In genomic region chr20:21344216-21344615, GRCh38 we compare ENCODE assay signal across 2 cellular contexts.
TF ChIP-seq lines count a peak whose summit lies in the region.

No MANE protein-coding gene starts in this region.

TF ChIP-seq in WTC11, 78 proteins besides CTCF, POLR2A, EP300 and RAD21 (continues in another document):
- TF ChIP-seq CBFB (CRISPR knock-in tag; IDR thresholded peaks at IDR 0.05; ENCODE audit: low read depth) = no peak
- TF ChIP-seq NFATC4 (CRISPR knock-in tag; IDR thresholded peaks at IDR 0.05) = no peak
- no peak for TF ChIP-seq ETV6 (CRISPR knock-in tag; IDR thresholded peaks at IDR 0.05)
- no peak for TF ChIP-seq GTF2I (CRISPR knock-in tag; conservative IDR thresholded peaks at IDR 0.05)
- TF ChIP-seq TP53 (CRISPR knock-in tag; IDR thresholded peaks at IDR 0.05) = no peak
- no peak for TF ChIP-seq ZNF532 (CRISPR knock-in tag; IDR thresholded peaks at IDR 0.05; ENCODE audit: borderline replicate concordance)
- TF ChIP-seq NR3C1 (CRISPR knock-in tag; conservative IDR thresholded peaks at IDR 0.05; ENCODE audit: low read depth) = no peak
- TF ChIP-seq ZNF423 (CRISPR knock-in tag; IDR thresholded peaks at IDR 0.05) = no peak
- no peak for TF ChIP-seq PRRX2 (CRISPR knock-in tag; IDR thresholded peaks at IDR 0.05)
- no peak for TF ChIP-seq SMAD3 (CRISPR knock-in tag; IDR thresholded peaks at IDR 0.05; ENCODE audit: borderline replicate concordance)
- TF ChIP-seq FOXK1 (CRISPR knock-in tag; IDR thresholded peaks at IDR 0.05) = no peak
- TF ChIP-seq USF2 (CRISPR knock-in tag; IDR thresholded peaks at IDR 0.05) = no peak
- TF ChIP-seq PRDM15 (CRISPR knock-in tag; IDR thresholded peaks at IDR 0.05) = no peak
- no peak for TF ChIP-seq E2F1 (CRISPR knock-in tag; IDR thresholded peaks at IDR 0.05)

TF ChIP-seq in HepG2, 621 proteins besides CTCF, POLR2A, EP300 and RAD21:
- TF ChIP-seq E2F5 (CRISPR knock-in tag; conservative IDR thresholded peaks at IDR 0.05) (no peak), USF2 (IDR thresholded peaks at IDR 0.05; ENCODE audit: low read depth, low read length) (no peak), USF2 (CRISPR knock-in tag; IDR thresholded peaks at IDR 0.05; ENCODE audit: borderline replicate concordance) (0 out of 2 replicates have a peak, but pooled peaks have one; percentile 20)
